Comparison of ENCODE assay signal across 30 cellular contexts in genomic region chr9:95455714-95456113, GRCh38.
"Had no signal": no experiment of that assay in that cellular context is flagged by ENCODE, and none has a peak within 500 bp of the region (broad histone marks: within the 10 kb centered on the region; RNA-seq: fewer than 3 reads in every experiment).

No MANE protein-coding gene starts in this region.

- H3K9me3 ChIP-seq: body of pancreas, esophagus muscularis mucosa, gastrocnemius medialis, heart left ventricle had no signal

- H3K27ac ChIP-seq: body of pancreas, esophagus muscularis mucosa, foreskin keratinocyte, gastrocnemius medialis, heart left ventricle, WERI-Rb-1 had no signal

- H3K4me3 ChIP-seq: body of pancreas, esophagus muscularis mucosa, gastrocnemius medialis, heart left ventricle had no signal

- H3K4me1 ChIP-seq: body of pancreas, foreskin keratinocyte, gastrocnemius medialis, heart left ventricle had no signal

- DNase-seq: activated B cell treated with CpG ODN at 0.5 μM for 24 hours; activated CD4-positive, alpha-beta T cell treated with anti-CD3 and anti-CD28 coated beads for 48 hours; activated CD4-positive, alpha-beta T cell treated with anti-CD3 and anti-CD28 coated beads, Interleukin-2, amount 50 U/mL, for 1 hour; activated CD4-positive, alpha-beta T cell treated with anti-CD3 and anti-CD28 coated beads, Interleukin-2, amount 50 U/mL, for 48 hours; activated CD8-positive, alpha-beta memory T cell treated with anti-CD3 and anti-CD28 coated beads for 24 hours; activated CD8-positive, alpha-beta T cell treated with anti-CD3 and anti-CD28 coated beads for 36 hours; activated effector memory CD4-positive, alpha-beta T cell treated with Interleukin-2 at 50 U/mL for 16 hours; activated gamma-delta T cell treated with Interleukin-2 at 50 U/mL for 16 hours; activated naive CD4-positive, alpha-beta T cell treated with anti-CD3 and anti-CD28 coated beads, Interleukin-2, amount 50 U/mL, for 16 hours; activated naive CD4-positive, alpha-beta T cell treated with Interleukin-2 at 50 U/mL for 16 hours; activated T-cell treated with anti-CD3 and anti-CD28 coated beads, Interleukin-2, amount 50 U/mL, for 4 hours; amniotic stem cell; aorta; body of pancreas; caudate nucleus; cortex of kidney; dermis blood vessel endothelial cell; effector CD4-positive, alpha-beta T cell; effector memory CD8-positive, alpha-beta T cell; erythroblast; foreskin keratinocyte; gastrocnemius medialis; glutamatergic neuron; heart left ventricle; T1000; WERI-Rb-1 had no signal

- H3K27me3 ChIP-seq: body of pancreas, esophagus muscularis mucosa, foreskin keratinocyte, gastrocnemius medialis, heart left ventricle had no signal

- ATAC-seq: activated CD4-positive, CD25-positive, alpha-beta regulatory T cell treated with anti-CD3 and anti-CD28 coated beads, Interleukin-2, amount 50 U/mL, for 24 hours; activated CD8-positive, alpha-beta T cell treated with anti-CD3 and anti-CD28 coated beads for 36 hours; activated T-cell treated with anti-CD3 and anti-CD28 coated beads, Interleukin-2, amount 50 U/mL, for 4 hours; activated T-helper 17 cell treated with anti-CD3 and anti-CD28 coated beads, Interleukin-2, amount 50 U/mL, for 72 hours; body of pancreas; effector memory CD8-positive, alpha-beta T cell; foreskin keratinocyte; gastrocnemius medialis; heart left ventricle had no signal

- FAIRE-seq: colon had no signal
